Comparison of ENCODE assay signal across 2 cellular contexts in genomic region chr1:172581779-172582178, GRCh38.
TF ChIP-seq lines count a peak whose summit lies in the region.

No MANE protein-coding gene starts in this region.

TF ChIP-seq in IMR-90, 13 proteins besides CTCF, POLR2A, EP300 and RAD21:
- no peak for TF ChIP-seq BHLHE40 (IDR thresholded peaks at IDR 0.05; ENCODE audit: low read depth, low read length)
- TF ChIP-seq CEBPB (IDR thresholded peaks at IDR 0.05; ENCODE audit: low read depth, low read length), result peak; percentile 32; the same call in 1 of the 2 replicates

TF ChIP-seq in K562, 482 proteins besides CTCF, POLR2A, EP300 and RAD21:
- TF ChIP-seq CBFA2T3 (IDR thresholded peaks at IDR 0.05) (peak; percentile 40; the same call in 1 of the 2 replicates), ZNF696 (CRISPR knock-in tag; conservative IDR thresholded peaks at IDR 0.05) (no peak), ZNF511 (CRISPR knock-in tag; IDR thresholded peaks at IDR 0.05) (no peak), PTTG1 (tag; IDR thresholded peaks at IDR 0.05; ENCODE audit: low read depth) (no peak), ZNF436 (CRISPR knock-in tag; IDR thresholded peaks at IDR 0.05) (no peak), SOX6 (IDR thresholded peaks at IDR 0.05) (peak; percentile 15; the same call in 1 of the 2 replicates), TCF3 (CRISPR knock-in tag; IDR thresholded peaks at IDR 0.05) (peak; percentile 48; the same call in 1 of the 2 replicates), KDM1A (IDR thresholded peaks at IDR 0.05) (peak; percentile 53 to 69), RCOR1 (IDR thresholded peaks at IDR 0.05; ENCODE audit: borderline replicate concordance in 1 of 2, low read depth in 2 of 2, low read length in 2 of 2) (peak in 1 of 2 experiments; percentile 48; a peak in 1 of 4 replicates), ARID3B (CRISPR knock-in tag; IDR thresholded peaks at IDR 0.05; ENCODE audit: borderline replicate concordance) (no peak)
